Comparison of ENCODE assay signal across 15 cellular contexts in genomic region chr3:154970796-154971195, GRCh38.
DNase-seq lines count a peak whose midpoint lies in the region; ATAC-seq and TF ChIP-seq lines count a peak whose summit lies in the region.
"Had no signal": no experiment of that assay in that cellular context is flagged by ENCODE, and none has a peak within 500 bp of the region (broad histone marks: within the 10 kb centered on the region; RNA-seq: fewer than 3 reads in every experiment).

No MANE protein-coding gene starts in this region.

- peak overlapping the region; percentile 34 for H3K4me2 ChIP-seq in smooth muscle cell

- no peaks in the 10 kb centered on the region for H3K79me2 ChIP-seq in smooth muscle cell (ENCODE audit: low read depth)

- ATAC-seq in GM18873 (IDR thresholded peaks at IDR 0.05; ENCODE audit: low FRiP score, unreplicated experiment): no peak
- ATAC-seq: GM12878 had no signal

- no peaks in the 10 kb centered on the region for H4K20me1 ChIP-seq in smooth muscle cell (ENCODE audit: low read depth)

- DNase-seq in GM04503 (ENCODE audit: low read depth): peak; percentile 86
- DNase-seq in RWPE1 (ENCODE audit: low spot score): peak; percentile 54
- peak; percentile 99 for DNase-seq in fibroblast of peridontal ligament (ENCODE audit: extremely low read depth)
- DNase-seq in smooth muscle cell (lab: John Stamatoyannopoulos, UW; ENCODE audit: unreplicated experiment): no peak
- DNase-seq in stomach: no peak
- DNase-seq in NK-92 treated with Interleukin-12 subunit alpha and Interleukin-12 subunit beta, amount 100 ng/mL, for 24 hours (lab: John Stamatoyannopoulos, UW): no peak
- no peak for DNase-seq in NCI-H1105 (lab: John Stamatoyannopoulos, UW)
- DNase-seq: activated CD4-positive, alpha-beta memory T cell treated with anti-CD3 and anti-CD28 coated beads for 36 hours; activated naive CD4-positive, alpha-beta T cell; dermis blood vessel endothelial cell; NCI-H1048; NCI-H774; right cardiac atrium had no signal

- no peaks in the 10 kb centered on the region for H3K27me3 ChIP-seq in smooth muscle cell (ENCODE audit: low read depth)
- no peaks in the 10 kb centered on the region for H3K27me3 ChIP-seq in stomach

- H2AFZ ChIP-seq in smooth muscle cell (ENCODE audit: low read depth): peak overlapping the region; percentile 28

- TF ChIP-seq EP300 in stomach (IDR thresholded peaks at IDR 0.05): no peak

- peak overlapping the region; percentile 34 for H3K9ac ChIP-seq in smooth muscle cell (ENCODE audit: low read depth)

- H3K36me3 ChIP-seq in smooth muscle cell (ENCODE audit: low read depth) (no peaks in the 10 kb centered on the region), stomach (no peaks in the 10 kb centered on the region)

- POLR2A ChIA-PET in RWPE1 (lab: Yijun Ruan, JAX; ENCODE audit: low non-redundant PET): no interaction called here

- no peak for TF ChIP-seq POLR2A in stomach (IDR thresholded peaks at IDR 0.05)

- H3K4me3 ChIP-seq in smooth muscle cell (no peak overlapping the region), stomach (no peak overlapping the region)
- H3K4me3 ChIP-seq: GM12878 had no signal

- TF ChIP-seq CTCF in RWPE1 (conservative IDR thresholded peaks at IDR 0.05; ENCODE audit: low read depth) (no peak), smooth muscle cell (IDR thresholded peaks at IDR 0.05; ENCODE audit: borderline replicate concordance, insufficient read depth, poor library complexity, severe bottlenecking) (no peak), stomach (IDR thresholded peaks at IDR 0.05) (no peak)

- H3K27ac ChIP-seq in RWPE1: no peak overlapping the region
- peak overlapping the region; percentile 82 for H3K27ac ChIP-seq in smooth muscle cell (ENCODE audit: low read depth)
- H3K27ac ChIP-seq in stomach: peak overlapping the region in 2 of 5 donors; percentile 56 to 58

- H3K4me1 ChIP-seq in smooth muscle cell (ENCODE audit: low read depth) (no peaks in the 10 kb centered on the region), stomach (peaks cover 0 to 17% (median 5%) of the 10 kb centered on the region in 4 donors)

- intact Hi-C loops in stomach (cut with DNase I; ENCODE audit: low total_unique reads): no loop called here

- CTCF ChIA-PET in RWPE1 (lab: Yijun Ruan, JAX): no interaction called here

- no peaks in the 10 kb centered on the region for H3K9me3 ChIP-seq in smooth muscle cell (replicated peaks; ENCODE audit: low read depth)
- H3K9me3 ChIP-seq in stomach: no peaks in the 10 kb centered on the region

- H3F3A ChIP-seq in smooth muscle cell (ENCODE audit: low read depth): peaks cover 3% of the 10 kb centered on the region

- 26% methylated on average over 3 of the region's 3 CpGs for WGBS in smooth muscle cell (ENCODE audit: low lambda C conversion rate)
- WGBS in stomach, 5 donors: 56 to 81% (median 69%) methylated on average over 3 of the region's 3 CpGs

Comparison
In these comparisons a context has a peak if more than half of its experiments do, and no peak if none do; other contexts are left out.
1. DNase-seq: peak in GM04503 (single experiment), RWPE1 (single experiment) and fibroblast of peridontal ligament (single experiment); none in smooth muscle cell (single experiment), stomach (single experiment), NK-92 treated with Interleukin-12 subunit alpha and Interleukin-12 subunit beta, amount 100 ng/mL, for 24 hours (single experiment) and NCI-H1105 (single experiment).